ENCODE assay signal across 28 cellular contexts in genomic region chr10:63806330-63806729, GRCh38.
"Had no signal": no experiment of that assay in that cellular context is flagged by ENCODE, and none has a peak within 500 bp of the region (broad histone marks: within the 10 kb centered on the region; RNA-seq: fewer than 3 reads in every experiment).

No MANE protein-coding gene starts in this region.

- H3K27me3 ChIP-seq: colonic mucosa, dorsolateral prefrontal cortex, esophagus muscularis mucosa, esophagus squamous epithelium, foreskin keratinocyte, gastrocnemius medialis, gastroesophageal sphincter, heart left ventricle, heart right ventricle had no signal

- FAIRE-seq: colon, endometrium, endothelial cell of umbilical vein, frontal cortex had no signal

- H3K9me3 ChIP-seq: colonic mucosa, esophagus squamous epithelium, gastrocnemius medialis had no signal

- H3K4me3 ChIP-seq: colonic mucosa, coronary artery, dorsolateral prefrontal cortex, esophagus muscularis mucosa, esophagus squamous epithelium, gastrocnemius medialis, gastroesophageal sphincter, heart left ventricle, heart right ventricle had no signal

- H3K4me1 ChIP-seq: colonic mucosa, esophagus muscularis mucosa, esophagus squamous epithelium, foreskin keratinocyte, gastrocnemius medialis, gastroesophageal sphincter had no signal

- H3K27ac ChIP-seq: colonic mucosa, coronary artery, dorsolateral prefrontal cortex, epithelial cell of prostate, esophagus muscularis mucosa, esophagus squamous epithelium, foreskin keratinocyte, gastrocnemius medialis, gastroesophageal sphincter, heart left ventricle, heart right ventricle had no signal

- DNase-seq: colonic mucosa; cortex of kidney; dermis blood vessel endothelial cell; dorsolateral prefrontal cortex; effector CD4-positive, alpha-beta T cell; effector CD8-positive, alpha-beta T cell; effector memory CD4-positive, alpha-beta T cell; effector memory CD8-positive, alpha-beta T cell; endodermal cell; erythroblast; esophagus squamous epithelium; foreskin fibroblast; foreskin keratinocyte; foreskin melanocyte; gastrocnemius medialis; glutamatergic neuron; head of caudate nucleus; heart left ventricle; heart right ventricle had no signal

- ATAC-seq: effector memory CD8-positive, alpha-beta T cell; esophagus mucosa; foreskin keratinocyte; gastrocnemius medialis; gastroesophageal sphincter; heart left ventricle; heart right ventricle had no signal

- H3K36me3 ChIP-seq: colonic mucosa, esophagus muscularis mucosa, esophagus squamous epithelium, gastrocnemius medialis, gastroesophageal sphincter, heart left ventricle, heart right ventricle had no signal
